In the genomic region with DNA sequence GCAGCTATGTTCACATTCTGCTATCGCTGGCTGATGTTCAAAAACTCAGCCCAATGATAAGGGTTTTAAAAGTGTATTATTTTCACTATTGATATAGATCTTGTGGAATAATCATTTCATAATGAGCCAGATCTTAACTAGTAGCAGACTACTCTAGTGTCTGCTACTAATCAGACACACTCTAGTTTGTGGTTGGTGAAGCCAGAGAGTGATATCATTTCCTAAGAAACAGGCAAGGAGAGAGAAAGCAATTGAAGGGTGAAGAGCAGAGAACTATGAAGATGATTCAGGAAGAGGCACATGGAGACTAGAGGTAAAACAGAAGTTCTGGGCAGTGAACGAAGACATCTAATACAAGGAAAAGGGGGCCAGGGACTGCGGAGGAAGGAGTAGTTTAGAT, we compare ENCODE assay signal across 22 cellular contexts. TPM values are rescaled to one million over a fixed set of nuclear protein-coding genes. Genes with fewer than 3 reads are reported as not detected.
DNase-seq lines count a peak whose midpoint lies in the region; ATAC-seq, FAIRE-seq and TF ChIP-seq lines count a peak whose summit lies in the region.
"Had no signal": no experiment of that assay in that cellular context is flagged by ENCODE, and none has a peak within 500 bp of the region (broad histone marks: within the 10 kb centered on the region; RNA-seq: fewer than 3 reads in every experiment).

No MANE protein-coding gene starts in this region.

- DNase-seq in AG20443 (ENCODE audit: low spot score): peak; percentile 29
- DNase-seq in GM12878 (ENCODE audit: low read depth, low spot score): no peak
- peak; percentile 82 for DNase-seq in kidney tubule cell (ENCODE audit: low spot score)
- no peak for DNase-seq in effector CD8-positive, alpha-beta T cell (lab: John Stamatoyannopoulos, UW)
- no peak for DNase-seq in head of caudate nucleus
- no peak for DNase-seq in stimulated activated CD4-positive, alpha-beta T cell treated with anti-CD3 and anti-CD28 coated beads, Interleukin-2, amount 100 ng/mL, for 24 hours
- DNase-seq: activated CD4-positive, alpha-beta T cell treated with anti-CD3 and anti-CD28 coated beads, Interleukin-2, amount 50 U/mL, for 4 hours; activated CD8-positive, alpha-beta memory T cell treated with anti-CD3 and anti-CD28 coated beads, Interleukin-2, amount 50 U/mL, for 48 hours; CD4-positive, alpha-beta T cell; colonic mucosa; heart right ventricle; NCI-H1436; NCI-H2107; NCI-H510A; small intestine; stimulated activated naive CD4-positive, alpha-beta T cell treated with Interleukin-2 at 50 U/mL for 16 hours; WERI-Rb-1 had no signal

- H3K79me2 ChIP-seq in GM12878 (ENCODE audit: control insufficient read depth, insufficient read depth, low read length): no peaks in the 10 kb centered on the region

- H3K36me3 ChIP-seq in GM12878 (ENCODE audit: control insufficient read depth in 2 of 2, insufficient read depth in 2 of 2, low read length in 1 of 2): no peaks in the 10 kb centered on the region
- H3K36me3 ChIP-seq: breast epithelium, colonic mucosa, heart right ventricle, thoracic aorta, WERI-Rb-1 had no signal

- H3K27ac ChIP-seq in GM12878 (ENCODE audit: control insufficient read depth, insufficient read depth): no peak overlapping the region
- H3K27ac ChIP-seq: colonic mucosa, heart right ventricle, thoracic aorta, WERI-Rb-1 had no signal

- H3K27me3 ChIP-seq in GM12878 (replicated peaks in 1 of 2; ENCODE audit: control insufficient read depth in 2 of 2, insufficient read depth in 2 of 2, low read length in 1 of 2): no peaks in the 10 kb centered on the region
- H3K27me3 ChIP-seq: colonic mucosa had no signal

- FAIRE-seq in GM12878 (lab: Jason Lieb, UNC): no peak
- FAIRE-seq: H54, small intestine had no signal

- RAD21 ChIA-PET in GM12878 (lab: Charles Lee; ENCODE audit: unreplicated experiment): no interaction called here

- in situ Hi-C loops in GM12878 (cut with MboI): no loop called here

- POLR2A ChIA-PET in GM12878 (lab: Charles Lee): no interaction called here

- TF ChIP-seq EP300 in GM12878 (IDR thresholded peaks at IDR 0.05; ENCODE audit: borderline replicate concordance in 1 of 2, control insufficient read depth in 1 of 2, low read depth in 2 of 2, low read length in 2 of 2): no peak

- no peak overlapping the region for H2AFZ ChIP-seq in GM12878 (ENCODE audit: control insufficient read depth, low read depth, low read length)

- H3K4me3 ChIP-seq in GM12878: no peak overlapping the region
- H3K4me3 ChIP-seq: breast epithelium, colonic mucosa, heart right ventricle, thoracic aorta had no signal

- SMC1A ChIA-PET in GM12878 (lab: Charles Lee; ENCODE audit: uncharacterized antibody, unreplicated experiment): interaction anchor here (1.2 to 2.4 kb wide), 3 partner anchors 10 to 20 kb away, joined by 3 to 7 read pairs (median 4); no protein-coding TSS in a partner anchor

- no peak for TF ChIP-seq CTCF in GM12878 (IDR thresholded peaks at IDR 0.05 in 2 of 3, conservative IDR thresholded peaks at IDR 0.05 in 1 of 3; ENCODE audit: control insufficient read depth in 2 of 3, extremely low read depth in 1 of 3, insufficient read depth in 1 of 3, low read depth in 3 of 3, low read length in 3 of 3)

- H3K4me2 ChIP-seq in GM12878 (ENCODE audit: control insufficient read depth, insufficient read depth): no peak overlapping the region

- TF ChIP-seq POLR2A in GM12878 (IDR thresholded peaks at IDR 0.05; ENCODE audit: low read depth, low read length): no peak

- CTCF ChIA-PET in GM12878 (lab: Yijun Ruan, JAX): interaction anchor here (1.5 kb wide), 2 partner anchors 11 to 30 kb away, joined by 3 to 4 read pairs; no protein-coding TSS in a partner anchor

- intact Hi-C loops in GM12878 (cut with micrococcal nuclease; ENCODE audit: unreplicated experiment): no loop called here
- intact Hi-C loops in head of caudate nucleus (cut with DNase I): no loop called here

- H4K20me1 ChIP-seq in GM12878 (ENCODE audit: control insufficient read depth, insufficient read depth): no peaks in the 10 kb centered on the region

- ATAC-seq in HG02610 (IDR thresholded peaks at IDR 0.05; ENCODE audit: unreplicated experiment) (peak; percentile 35), GM12878 (peak; percentile 53), HG03175 (IDR thresholded peaks at IDR 0.05; ENCODE audit: unreplicated experiment) (no peak)
- ATAC-seq: heart right ventricle had no signal

- no TSS peak for BruUV-seq in GM12878 (replicated peaks; lab: Mats Ljungman, UMichigan)

- H3K9ac ChIP-seq in GM12878 (ENCODE audit: control insufficient read depth, insufficient read depth, low read length): no peak overlapping the region

- TF ChIP-seq RAD21 in GM12878 (IDR thresholded peaks at IDR 0.05; ENCODE audit: insufficient read depth, low read depth, low read length): no peak

- H3K9me3 ChIP-seq in GM12878 (replicated peaks; ENCODE audit: control insufficient read depth, insufficient read depth, low read length): no peaks in the 10 kb centered on the region; the same call in 2 of the 3 replicates
- H3K9me3 ChIP-seq: breast epithelium, colonic mucosa, heart right ventricle, thoracic aorta had no signal

- WGBS in GM12878 (ENCODE audit: insufficient coverage, insufficient replicate concordance, low lambda C conversion rate, missing lambda C conversion rate): 77% methylated on average over 2 of the region's 3 CpGs

- peaks cover 11% of the 10 kb centered on the region; the same call in 1 of the 2 replicates for H3K4me1 ChIP-seq in GM12878 (ENCODE audit: control insufficient read depth, insufficient read depth, low read length)
- H3K4me1 ChIP-seq: breast epithelium, colonic mucosa had no signal

TF ChIP-seq in GM12878, 131 proteins besides CTCF, POLR2A, EP300 and RAD21:
- TF ChIP-seq JUNB (IDR thresholded peaks at IDR 0.05) (peak; percentile 26; the same call in 1 of the 2 replicates), MYB (IDR thresholded peaks at IDR 0.05; ENCODE audit: borderline replicate concordance, low read depth, low read length) (no peak), SMAD5 (IDR thresholded peaks at IDR 0.05; ENCODE audit: low read depth) (no peak), CHD4 (IDR thresholded peaks at IDR 0.05) (no peak), RUNX3 (IDR thresholded peaks at IDR 0.05; ENCODE audit: low read length) (peak; percentile 77; the same call in 1 of the 2 replicates), TCF3 (IDR thresholded peaks at IDR 0.05; ENCODE audit: borderline replicate concordance, insufficient read depth, low read depth, low read length) (no peak), EED (IDR thresholded peaks at IDR 0.05; ENCODE audit: low read depth) (peak; percentile 43; the same call in 1 of the 2 replicates), ATF7 (IDR thresholded peaks at IDR 0.05; ENCODE audit: low read depth) (no peak)
- TF ChIP-seq, protein P1, sequence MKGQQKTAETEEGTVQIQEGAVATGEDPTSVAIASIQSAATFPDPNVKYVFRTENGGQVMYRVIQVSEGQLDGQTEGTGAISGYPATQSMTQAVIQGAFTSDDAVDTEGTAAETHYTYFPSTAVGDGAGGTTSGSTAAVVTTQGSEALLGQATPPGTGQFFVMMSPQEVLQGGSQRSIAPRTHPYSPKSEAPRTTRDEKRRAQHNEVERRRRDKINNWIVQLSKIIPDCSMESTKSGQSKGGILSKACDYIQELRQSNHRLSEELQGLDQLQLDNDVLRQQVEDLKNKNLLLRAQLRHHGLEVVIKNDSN (IDR thresholded peaks at IDR 0.05; ENCODE audit: borderline replicate concordance, extremely low read length, insufficient read depth, low read depth, low read length): no peak

RNA-seq across cellular contexts. Expression of a gene that starts 58.2 kb away (rescaled TPM):
- 59.6 and 68.0 TPM in 2 replicates for total RNA-seq in GM12878 (2013; cell fraction: nucleolus; rRNA removed)
- total RNA-seq in GM12878 (2014; rRNA removed) (16.2 and 18.1 TPM in 2 replicates), GM12878 (2014; rRNA removed; fragmentation: Illumina TruSeq; extraction: Trizol) (18.9 and 20.5 TPM in 2 replicates), GM12878 (2021) (12.5 and 15.6 TPM in 2 replicates)
- 11.0 TPM for polyA plus RNA-seq in GM12878 (2011; ENCODE audit: low read depth)
- polyA plus RNA-seq in GM12878 (2011; rRNA removed) (35.5 and 63.4 TPM in 2 replicates), GM12878 (2014; fragmentation: Illumina TruSeq; extraction: Trizol) (23.6 and 29.1 TPM in 2 replicates), GM12878 (2014; fragmentation: Nextera tagmentation; extraction: Ambion mirVana) (10 to 100 TPM; 80.2 to 99.5 TPM), GM12878 (2014; rRNA removed) (17.4 and 18.1 TPM in 2 replicates), GM12878 (2016; fragmentation: Nextera tagmentation; extraction: Ambion mirVana) (10 to 100 TPM; 33.2 to 42.0 TPM)
- 9.9 and 13.5 TPM in 2 replicates for polyA plus RNA-seq in GM12878 (2011; cell fraction: cytosol; rRNA removed)
- 18.2 and 23.2 TPM in 2 replicates for polyA plus RNA-seq in GM12878 (2011; cell fraction: nucleus; rRNA removed)
- polyA plus RNA-seq in GM12878 (2012): 15.9 and 22.8 TPM in 2 replicates
- 9.1 and 11.0 TPM in 2 replicates for polyA minus RNA-seq in GM12878 (2011; rRNA and poly(A)+ RNA removed)
- polyA minus RNA-seq in GM12878 (2011; cell fraction: cytosol; rRNA and poly(A)+ RNA removed): 3.1 and 6.7 TPM in 2 replicates
- polyA minus RNA-seq in GM12878 (2011; cell fraction: nucleus; rRNA and poly(A)+ RNA removed): 21.5 and 27.6 TPM in 2 replicates

Comparison
In these comparisons a context has a peak if more than half of its experiments do, and no peak if none do; other contexts are left out.
1. DNase-seq: peak in AG20443 (single experiment) and kidney tubule cell (single experiment); none in GM12878 (single experiment), effector CD8-positive, alpha-beta T cell (single experiment), head of caudate nucleus (0 of 42) and stimulated activated CD4-positive, alpha-beta T cell treated with anti-CD3 and anti-CD28 coated beads, Interleukin-2, amount 100 ng/mL, for 24 hours (0 of 2).